18 cellular contexts compared by ENCODE assay signal in genomic region chr4:97774347-97774989, GRCh38.
A peak's percentile ranks its signal among the peaks of the same experiment; 100 is the strongest.
DNase-seq lines count a peak whose midpoint lies in the region; ATAC-seq and TF ChIP-seq lines count a peak whose summit lies in the region.
"Had no signal": no experiment of that assay in that cellular context is flagged by ENCODE, and none has a peak within 500 bp of the region (broad histone marks: within the 10 kb centered on the region; RNA-seq: fewer than 3 reads in every experiment).

No MANE protein-coding gene starts in this region.

- peak; percentile 98 for ATAC-seq in DND-41 (ENCODE audit: insufficient read depth, low read depth)
- no peak for ATAC-seq in HG03457 (IDR thresholded peaks at IDR 0.05; ENCODE audit: unreplicated experiment)
- ATAC-seq: A549; CD8-positive, alpha-beta T cell; GM12878 had no signal

- H3K4me3 ChIP-seq in DND-41 (ENCODE audit: low read depth in 1 of 2, low read length in 2 of 2): peak overlapping the region in 1 of 2 experiments; percentile 21; a peak in 1 of 4 replicates
- H3K4me3 ChIP-seq in Jurkat, Clone E6-1 (ENCODE audit: low read length): no peak overlapping the region
- H3K4me3 ChIP-seq: A549; BLaER1 treated with 17β-estradiol and CSF1 and Interleukin-3, amounts not matched to agents 10 nM and 100 nM; GM12878 had no signal

- no peaks in the 10 kb centered on the region for H4K20me1 ChIP-seq in DND-41 (ENCODE audit: insufficient read depth, low read length)
- H4K20me1 ChIP-seq: BLaER1 treated with 17β-estradiol and CSF1 and Interleukin-3, amounts not matched to agents 10 nM and 100 nM had no signal

- no peak overlapping the region for H2AFZ ChIP-seq in DND-41 (ENCODE audit: low read depth, low read length)

- peaks cover 23% of the 10 kb centered on the region for H3K4me1 ChIP-seq in DND-41 (ENCODE audit: insufficient read depth, low read length)
- H3K4me1 ChIP-seq: A549; BLaER1 treated with 17β-estradiol and CSF1 and Interleukin-3, amounts not matched to agents 10 nM and 100 nM; Caco-2 had no signal

- TF ChIP-seq CTCF in DND-41 (IDR thresholded peaks at IDR 0.05; ENCODE audit: borderline replicate concordance, extremely low read depth, low read length, poor library complexity, severe bottlenecking): no peak

- no peaks in the 10 kb centered on the region for H3K27me3 ChIP-seq in DND-41 (ENCODE audit: insufficient read depth, low read length, poor library complexity)
- H3K27me3 ChIP-seq: BLaER1 treated with 17β-estradiol and CSF1 and Interleukin-3, amounts not matched to agents 10 nM and 100 nM had no signal

- 0 out of 2 replicates have a peak overlapping the region, but pooled peaks have one; percentile 20 for H3K27ac ChIP-seq in DND-41 (ENCODE audit: low read length)
- H3K27ac ChIP-seq: 22Rv1; A549; BLaER1 treated with 17β-estradiol and CSF1 and Interleukin-3, amounts not matched to agents 10 nM and 100 nM; C4-2B had no signal

- no peaks in the 10 kb centered on the region for H3K79me2 ChIP-seq in DND-41 (ENCODE audit: insufficient read depth, low read length)

- DNase-seq in DND-41 (peak; percentile 41), OCI-M1 (lab: John Stamatoyannopoulos, UW) (peak; percentile 11), GM19240 (ENCODE audit: insufficient read length, low spot score) (no peak)
- peak; percentile 4 for DNase-seq in Jurkat, Clone E6-1 (ENCODE audit: low read depth, low spot score)
- DNase-seq: AML-193; Caco-2; Calu3; CD4-positive, alpha-beta T cell; CD8-positive, alpha-beta T cell; DMS79 treated with DMSO at 0.1 percent for 48 hours; EL; GDM1 had no signal

- no peaks in the 10 kb centered on the region for H3K9me3 ChIP-seq in DND-41 (ENCODE audit: insufficient read depth, low read length, severe bottlenecking)
- H3K9me3 ChIP-seq: A549; BLaER1 treated with 17β-estradiol and CSF1 and Interleukin-3, amounts not matched to agents 10 nM and 100 nM; Caco-2 had no signal

- no peak overlapping the region for H3K9ac ChIP-seq in DND-41 (ENCODE audit: low read depth, low read length)
- H3K9ac ChIP-seq: BLaER1 treated with 17β-estradiol and CSF1 and Interleukin-3, amounts not matched to agents 10 nM and 100 nM had no signal

- H3K4me2 ChIP-seq in DND-41 (ENCODE audit: insufficient read depth, low read length): peak overlapping the region; percentile 53; the same call in 1 of the 2 replicates
- H3K4me2 ChIP-seq: A549; BLaER1 treated with 17β-estradiol and CSF1 and Interleukin-3, amounts not matched to agents 10 nM and 100 nM had no signal

- H3K36me3 ChIP-seq in DND-41 (ENCODE audit: insufficient read depth, low read length): no peaks in the 10 kb centered on the region
- H3K36me3 ChIP-seq: BLaER1 treated with 17β-estradiol and CSF1 and Interleukin-3, amounts not matched to agents 10 nM and 100 nM had no signal
